9 cellular contexts compared by ENCODE assay signal in the genomic region with DNA sequence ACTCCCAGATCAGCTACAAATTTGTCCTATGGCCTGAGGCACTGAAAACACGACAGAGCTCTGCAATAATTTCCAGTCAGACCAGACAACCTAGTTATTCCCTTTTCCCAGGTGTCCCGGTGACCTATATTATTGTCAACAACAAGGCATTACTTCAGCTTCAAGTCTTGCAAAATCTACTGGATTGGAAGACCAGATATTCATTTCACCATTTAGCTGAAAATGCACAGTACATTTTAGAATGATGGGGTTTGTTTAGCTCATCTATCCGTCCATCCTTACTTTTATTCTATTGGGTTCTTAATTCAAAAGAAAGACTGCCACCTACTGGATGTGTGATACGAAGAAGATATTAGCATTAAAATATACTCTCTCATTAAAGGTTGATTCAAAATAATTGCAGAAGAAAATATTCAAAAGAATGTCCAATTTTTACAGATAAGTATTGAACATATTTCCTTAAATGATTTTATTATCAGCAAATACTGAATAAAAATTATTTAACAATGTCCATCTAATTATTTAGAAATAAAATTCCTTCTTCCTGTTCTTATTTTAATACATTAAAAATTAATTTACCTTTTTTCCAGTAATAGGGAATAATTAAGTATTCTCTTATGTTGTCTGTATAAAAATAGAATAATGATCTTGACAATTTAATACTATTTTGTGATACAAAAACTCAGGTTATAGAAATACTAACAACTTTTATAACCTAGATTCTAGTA.
DNase-seq lines count a peak whose midpoint lies in the region; TF ChIP-seq lines count a peak whose summit lies in the region.
"Had no signal": no experiment of that assay in that cellular context is flagged by ENCODE, and none has a peak within 500 bp of the region (broad histone marks: within the 10 kb centered on the region; RNA-seq: fewer than 3 reads in every experiment).

No MANE protein-coding gene starts in this region.

- H3K4me3 ChIP-seq in coronary artery = no peak overlapping the region
- H3K4me3 ChIP-seq in parathyroid adenoma (ENCODE audit: low read depth, low read length) = no peak overlapping the region

- H3K4me1 ChIP-seq in parathyroid adenoma = no peaks in the 10 kb centered on the region

- H3K27me3 ChIP-seq in parathyroid adenoma (ENCODE audit: control insufficient read depth, insufficient read depth, low read length) = no peaks in the 10 kb centered on the region

- H3K4me2 ChIP-seq in parathyroid adenoma (ENCODE audit: low read length) = no peak overlapping the region

- H2AFZ ChIP-seq in parathyroid adenoma = no peak overlapping the region

- H3K9ac ChIP-seq in parathyroid adenoma = no peak overlapping the region

- peak; percentile 52 for TF ChIP-seq CTCF in coronary artery (IDR thresholded peaks at IDR 0.05)
- TF ChIP-seq CTCF in parathyroid adenoma (IDR thresholded peaks at IDR 0.05) = peak; percentile 41

- no peaks in the 10 kb centered on the region for H3K36me3 ChIP-seq in parathyroid adenoma (ENCODE audit: control insufficient read depth, insufficient read depth, low read length)

- intact Hi-C loops in posterior vena cava (cut with DNase I) = loop anchor here in 1 of 2 donors (5.0 kb wide), 1 partner anchor 778 kb away; no protein-coding TSS in a partner anchor

- DNase-seq in NCI-H187 treated with DMSO at 0.1 percent for 48 hours (lab: John Stamatoyannopoulos, UW) (peak; percentile 28), NCI-H187 (lab: John Stamatoyannopoulos, UW) (no peak), NCI-H460 (ENCODE audit: extremely low read depth, low read depth) (peak; percentile 37), coronary artery (ENCODE audit: low spot score) (no peak), posterior vena cava (ENCODE audit: low spot score) (no peak)
- DNase-seq in activated CD8-positive, alpha-beta memory T cell treated with anti-CD3 and anti-CD28 coated beads, Interleukin-2, amount 50 U/mL, for 4 hours = no peak
- DNase-seq in activated CD4-positive, CD25-positive, alpha-beta regulatory T cell treated with anti-CD3 and anti-CD28 coated beads, Interleukin-2, amount 50 U/mL, for 72 hours = no peak

- H3K27ac ChIP-seq in coronary artery (no peak overlapping the region), parathyroid adenoma (no peak overlapping the region)

- H3K9me3 ChIP-seq in parathyroid adenoma (ENCODE audit: control insufficient read depth, low read length) = no peaks in the 10 kb centered on the region
- H3K9me3 ChIP-seq: Caco-2 had no signal

- no peaks in the 10 kb centered on the region for H3K79me2 ChIP-seq in parathyroid adenoma

Comparison
In these comparisons a context has a peak if more than half of its experiments do, and no peak if none do; other contexts are left out.
1. DNase-seq: peak in NCI-H187 treated with DMSO at 0.1 percent for 48 hours (single experiment) and NCI-H460 (single experiment); none in NCI-H187 (0 of 2), coronary artery (single experiment), activated CD8-positive, alpha-beta memory T cell treated with anti-CD3 and anti-CD28 coated beads, Interleukin-2, amount 50 U/mL, for 4 hours (single experiment), posterior vena cava (single experiment) and activated CD4-positive, CD25-positive, alpha-beta regulatory T cell treated with anti-CD3 and anti-CD28 coated beads, Interleukin-2, amount 50 U/mL, for 72 hours (single experiment).